Comparison of ENCODE assay signal across 8 cellular contexts in the genomic region with DNA sequence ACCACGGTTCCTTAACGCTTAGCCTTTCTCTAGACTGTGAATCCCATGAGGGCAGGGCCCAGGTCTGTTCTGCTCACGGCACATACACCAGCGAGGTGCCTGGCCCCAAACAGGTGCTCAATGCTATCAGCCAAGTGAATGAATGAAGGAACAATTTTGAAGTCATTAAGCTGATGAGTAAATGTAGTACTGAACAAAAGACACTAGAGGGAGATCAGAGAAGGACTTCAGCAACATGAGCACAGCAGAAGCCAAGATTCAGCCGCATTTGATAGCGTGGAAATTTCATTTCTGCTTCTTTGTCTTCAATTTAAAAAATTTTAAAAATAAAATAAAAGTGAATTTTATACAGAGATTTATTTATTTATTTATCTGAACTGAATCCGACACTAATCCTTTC. TPM values are rescaled to one million over a fixed set of nuclear protein-coding genes. Genes with fewer than 3 reads are reported as not detected.
A peak's percentile ranks its signal among the peaks of the same experiment; 100 is the strongest.
DNase-seq lines count a peak whose midpoint lies in the region; ATAC-seq and TF ChIP-seq lines count a peak whose summit lies in the region.

No MANE protein-coding gene starts in this region.

- no peak overlapping the region for H3K27ac ChIP-seq in sigmoid colon

- TF ChIP-seq EP300 in sigmoid colon (IDR thresholded peaks at IDR 0.05) = no peak

- intact Hi-C loops in sigmoid colon (cut with DNase I) = loop anchor here (5.0 kb wide), 1 partner anchor 288 kb away; no protein-coding TSS in a partner anchor

- H3K27me3 ChIP-seq in sigmoid colon = no peaks in the 10 kb centered on the region

- no peak for TF ChIP-seq POLR2A in sigmoid colon (IDR thresholded peaks at IDR 0.05)

- DNase-seq in AG08396 (ENCODE audit: low spot score) (peak; percentile 13), HEK293T (ENCODE audit: extremely low spot score) (peak; percentile 7), SW480 (ENCODE audit: low spot score) (peak; percentile 42), hepatic stellate cell (ENCODE audit: low spot score) (peak; percentile 17), sigmoid colon (no peak), GM13976 (ENCODE audit: low spot score) (no peak), mesenteric fat pad (ENCODE audit: low spot score) (no peak)

- CTCF ChIA-PET in HEK293T (lab: Yijun Ruan, JAX) = no interaction called here

- no peak overlapping the region for H3K4me3 ChIP-seq in sigmoid colon

- no peaks in the 10 kb centered on the region for H3K9me3 ChIP-seq in sigmoid colon

- WGBS in sigmoid colon, 2 donors = 63 to 79% methylated on average over 7 of the region's 7 CpGs

- no peaks in the 10 kb centered on the region for H3K36me3 ChIP-seq in sigmoid colon

- H3K4me1 ChIP-seq in sigmoid colon = no peaks in the 10 kb centered on the region

- POLR2A ChIA-PET in HEK293T (lab: Yijun Ruan, JAX) = no interaction called here

- in situ Hi-C loops in GM13976 (cut with MboI; ENCODE audit: low sequenced_read_pairs, unreplicated experiment) = no loop called here

- TF ChIP-seq CTCF in sigmoid colon (IDR thresholded peaks at IDR 0.05) (peak in 1 of 4 experiments; percentile 41), GM13976 (IDR thresholded peaks at IDR 0.05; ENCODE audit: borderline replicate concordance, control extremely low read depth, extremely low read depth, insufficient read depth, missing control alignments) (no peak)

- no peak for ATAC-seq in HG02852 (IDR thresholded peaks at IDR 0.05; ENCODE audit: unreplicated experiment)

TF ChIP-seq in HEK293T, 16 proteins besides CTCF, POLR2A, EP300 and RAD21:
- no peak for TF ChIP-seq HDGF (IDR thresholded peaks at IDR 0.05; ENCODE audit: borderline replicate concordance)
- no peak for TF ChIP-seq FOXM1 (IDR thresholded peaks at IDR 0.05; ENCODE audit: borderline replicate concordance)
- TF ChIP-seq, protein P1, sequence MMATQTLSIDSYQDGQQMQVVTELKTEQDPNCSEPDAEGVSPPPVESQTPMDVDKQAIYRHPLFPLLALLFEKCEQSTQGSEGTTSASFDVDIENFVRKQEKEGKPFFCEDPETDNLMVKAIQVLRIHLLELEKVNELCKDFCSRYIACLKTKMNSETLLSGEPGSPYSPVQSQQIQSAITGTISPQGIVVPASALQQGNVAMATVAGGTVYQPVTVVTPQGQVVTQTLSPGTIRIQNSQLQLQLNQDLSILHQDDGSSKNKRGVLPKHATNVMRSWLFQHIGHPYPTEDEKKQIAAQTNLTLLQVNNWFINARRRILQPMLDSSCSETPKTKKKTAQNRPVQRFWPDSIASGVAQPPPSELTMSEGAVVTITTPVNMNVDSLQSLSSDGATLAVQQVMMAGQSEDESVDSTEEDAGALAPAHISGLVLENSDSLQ (IDR thresholded peaks at IDR 0.05) = no peak
- no peak for TF ChIP-seq TARDBP (IDR thresholded peaks at IDR 0.05)
- TF ChIP-seq FOXA1 (IDR thresholded peaks at IDR 0.05) = no peak
- no peak for TF ChIP-seq L3MBTL2 (conservative IDR thresholded peaks at IDR 0.05)
- TF ChIP-seq ELF4 (IDR thresholded peaks at IDR 0.05) = no peak
- no peak for TF ChIP-seq CTBP1 (IDR thresholded peaks at IDR 0.05; ENCODE audit: borderline replicate concordance)
- TF ChIP-seq SUZ12 (IDR thresholded peaks at IDR 0.05) = no peak
- no peak for TF ChIP-seq ARNT (IDR thresholded peaks at IDR 0.05)
- no peak for TF ChIP-seq ZNF384 (IDR thresholded peaks at IDR 0.05)
- TF ChIP-seq FOXK2 (IDR thresholded peaks at IDR 0.05) = no peak
- no peak for TF ChIP-seq SP1 (IDR thresholded peaks at IDR 0.05)
- TF ChIP-seq BHLHE40 (IDR thresholded peaks at IDR 0.05; ENCODE audit: borderline replicate concordance) = no peak
- TF ChIP-seq LEF1 (IDR thresholded peaks at IDR 0.05; ENCODE audit: borderline replicate concordance) = no peak
- no peak for TF ChIP-seq NFRKB (IDR thresholded peaks at IDR 0.05)

RNA-seq across cellular contexts. Expression of a gene that starts 20.1 kb away (rescaled TPM):
- total RNA-seq in sigmoid colon (under 1 TPM in 3 of 4 donors, not detected in 1; 0.27 to 0.33 (median 0.28) TPM), mesenteric fat pad (0.67 TPM)
- under 1 TPM in 2 of 3 donors, not detected in 1; under 0.01 to 0.29 TPM for polyA plus RNA-seq in sigmoid colon

Comparison
In these comparisons a context has a peak if more than half of its experiments do, and no peak if none do; other contexts are left out.
1. DNase-seq: peak in AG08396 (single experiment), HEK293T (single experiment), SW480 (single experiment) and hepatic stellate cell (single experiment); none in sigmoid colon (single experiment), GM13976 (single experiment) and mesenteric fat pad (single experiment).